ENCODE assay signal across 10 cellular contexts in genomic region chr9:115262477-115262876, GRCh38.
A peak's percentile ranks its signal among the peaks of the same experiment; 100 is the strongest.
DNase-seq lines count a peak whose midpoint lies in the region; ATAC-seq, FAIRE-seq and TF ChIP-seq lines count a peak whose summit lies in the region.
"Had no signal": no experiment of that assay in that cellular context is flagged by ENCODE, and none has a peak within 500 bp of the region (broad histone marks: within the 10 kb centered on the region; RNA-seq: fewer than 3 reads in every experiment).

No MANE protein-coding gene starts in this region.

- no peaks in the 10 kb centered on the region for H3K4me1 Mint-ChIP-seq in activated T-cell treated with anti-CD3 and anti-CD28 coated beads, Interleukin-2, amount 50 U/mL, for 72 hours (ENCODE audit: low read depth)

- no peaks in the 10 kb centered on the region for H3K36me3 ChIP-seq in adipocyte (ENCODE audit: control insufficient read depth, insufficient read depth, low read length, severe bottlenecking)
- no peaks in the 10 kb centered on the region for H3K36me3 ChIP-seq in HepG2 (replicated peaks in 1 of 2; ENCODE audit: control insufficient read depth in 1 of 2, insufficient read depth in 2 of 2, low read length in 2 of 2)

- no peak overlapping the region for H3K4me3 Mint-ChIP-seq in activated T-cell treated with anti-CD3 and anti-CD28 coated beads, Interleukin-2, amount 50 U/mL, for 72 hours

- no peak for ATAC-seq in HepG2
- ATAC-seq in activated T-cell treated with anti-CD3 and anti-CD28 coated beads, Interleukin-2, amount 50 U/mL, for 72 hours (replicated peaks in 1 of 2), result no peak
- ATAC-seq in HG02938 (IDR thresholded peaks at IDR 0.05; ENCODE audit: unreplicated experiment), result no peak
- ATAC-seq: GM12878 had no signal

- in situ Hi-C loops in Caki2 (cut with HindIII; ENCODE audit: low pct_unique_long_range_greater_than_20kb, low sequenced_read_pairs) (no loop called here), HepG2 (cut with HindIII; ENCODE audit: extremely low pct_ligation_motif_present, low pct_unique_long_range_greater_than_20kb) (no loop called here)

- TF ChIP-seq RAD21 in HepG2 (CRISPR knock-in tag; IDR thresholded peaks at IDR 0.05), result no peak

- H3K9ac ChIP-seq in adipocyte (ENCODE audit: low read length) (no peak overlapping the region), HepG2 (ENCODE audit: insufficient read depth, low read depth, low read length) (no peak overlapping the region)
- H3K9ac ChIP-seq: parathyroid adenoma had no signal

- no peak for TF ChIP-seq CTCF in HepG2 (CRISPR knock-in tag; IDR thresholded peaks at IDR 0.05)

- H4K20me1 ChIP-seq in HepG2 (ENCODE audit: insufficient read depth, low read length), result no peaks in the 10 kb centered on the region

- H3K9me3 ChIP-seq in adipocyte (ENCODE audit: control insufficient read depth, low read length) (no peaks in the 10 kb centered on the region), HepG2 (ENCODE audit: low read length) (no peaks in the 10 kb centered on the region)

- TF ChIP-seq POLR2A in HepG2 (IDR thresholded peaks at IDR 0.05; ENCODE audit: insufficient read depth in 1 of 2, low read depth in 2 of 2, low read length in 2 of 2), result no peak

- no peak overlapping the region for H3K4me2 ChIP-seq in HepG2 (ENCODE audit: low read depth, low read length)

- DNase-seq in Caki2 (ENCODE audit: low read depth) (peak; percentile 80), NCI-H1436 (lab: John Stamatoyannopoulos, UW) (peak; percentile 89), adipocyte (ENCODE audit: low read depth) (peak; percentile 57), HepG2 (ENCODE audit: low spot score) (peak; percentile 3), hippocampal formation (lab: John Stamatoyannopoulos, UW) (no peak), occipital lobe (lab: John Stamatoyannopoulos, UW) (no peak)
- DNase-seq in activated T-cell treated with anti-CD3 and anti-CD28 coated beads, Interleukin-2, amount 50 U/mL, for 72 hours, result no peak

- POLR2A ChIA-PET in HepG2 (lab: Yijun Ruan, JAX), result no interaction called here

- H3K9me3 Mint-ChIP-seq in activated T-cell treated with anti-CD3 and anti-CD28 coated beads, Interleukin-2, amount 50 U/mL, for 72 hours, result no peaks in the 10 kb centered on the region

- intact Hi-C loops in HepG2 (cut with micrococcal nuclease; ENCODE audit: unreplicated experiment), result no loop called here

- peaks cover 11% of the 10 kb centered on the region for H3K27me3 Mint-ChIP-seq in activated T-cell treated with anti-CD3 and anti-CD28 coated beads, Interleukin-2, amount 50 U/mL, for 72 hours (ENCODE audit: low read depth)

- H3K4me3 ChIP-seq in adipocyte (ENCODE audit: low read length), result no peak overlapping the region
- no peak overlapping the region for H3K4me3 ChIP-seq in HepG2 (replicated peaks in 1 of 3; ENCODE audit: insufficient read depth in 1 of 3, low read depth in 2 of 3, low read length in 3 of 3)
- H3K4me3 ChIP-seq: GM12878 had no signal

- CTCF ChIA-PET in HepG2 (lab: Yijun Ruan, JAX; ENCODE audit: low intra/inter-chr PET ratio, low total read pairs), result no interaction called here

- no peak for TF ChIP-seq EP300 in HepG2 (IDR thresholded peaks at IDR 0.05; ENCODE audit: low read depth in 2 of 2, low read length in 2 of 2)
- TF ChIP-seq EP300 in HepG2 (CRISPR knock-in tag; IDR thresholded peaks at IDR 0.05; ENCODE audit: borderline replicate concordance), result no peak

- H3K27ac ChIP-seq in HepG2 (ENCODE audit: extremely low read length, insufficient read depth, low read length), result no peak overlapping the region
- H3K27ac ChIP-seq: parathyroid adenoma had no signal

- H3K4me1 ChIP-seq in adipocyte (ENCODE audit: control insufficient read depth, insufficient read depth, low read length) (peaks cover 56% of the 10 kb centered on the region), HepG2 (ENCODE audit: insufficient read depth, low read length) (no peaks in the 10 kb centered on the region)
- H3K4me1 ChIP-seq: parathyroid adenoma had no signal

- H3K27ac Mint-ChIP-seq in activated T-cell treated with anti-CD3 and anti-CD28 coated beads, Interleukin-2, amount 50 U/mL, for 72 hours, result no peak overlapping the region

- H3K79me2 ChIP-seq in HepG2 (ENCODE audit: insufficient read depth, low read length), result no peaks in the 10 kb centered on the region
- H3K79me2 ChIP-seq: parathyroid adenoma had no signal

- FAIRE-seq in HepG2 (lab: Jason Lieb, UNC), result no peak
- FAIRE-seq: GM12878 had no signal

- H3K27me3 ChIP-seq in adipocyte (replicated peaks; ENCODE audit: control insufficient read depth, insufficient read depth, low read length) (no peaks in the 10 kb centered on the region), HepG2 (ENCODE audit: control insufficient read depth in 1 of 2, insufficient read depth in 2 of 2, low read length in 2 of 2) (no peaks in the 10 kb centered on the region)

- no TSS peak for BruUV-seq in HepG2 (replicated peaks; lab: Mats Ljungman, UMichigan)

- H2AFZ ChIP-seq in HepG2 (ENCODE audit: low read length), result no peak overlapping the region
- H2AFZ ChIP-seq: parathyroid adenoma had no signal

- H3K36me3 Mint-ChIP-seq in activated T-cell treated with anti-CD3 and anti-CD28 coated beads, Interleukin-2, amount 50 U/mL, for 72 hours (ENCODE audit: insufficient read depth in 2 of 2), result no peaks in the 10 kb centered on the region

TF ChIP-seq in HepG2, 621 proteins besides CTCF, POLR2A, EP300 and RAD21:
- TF ChIP-seq SKI (IDR thresholded peaks at IDR 0.05; ENCODE audit: partially characterized antibody), result no peak
- no peak for TF ChIP-seq GTF3A (CRISPR knock-in tag; conservative IDR thresholded peaks at IDR 0.05)
- TF ChIP-seq, protein P1, sequence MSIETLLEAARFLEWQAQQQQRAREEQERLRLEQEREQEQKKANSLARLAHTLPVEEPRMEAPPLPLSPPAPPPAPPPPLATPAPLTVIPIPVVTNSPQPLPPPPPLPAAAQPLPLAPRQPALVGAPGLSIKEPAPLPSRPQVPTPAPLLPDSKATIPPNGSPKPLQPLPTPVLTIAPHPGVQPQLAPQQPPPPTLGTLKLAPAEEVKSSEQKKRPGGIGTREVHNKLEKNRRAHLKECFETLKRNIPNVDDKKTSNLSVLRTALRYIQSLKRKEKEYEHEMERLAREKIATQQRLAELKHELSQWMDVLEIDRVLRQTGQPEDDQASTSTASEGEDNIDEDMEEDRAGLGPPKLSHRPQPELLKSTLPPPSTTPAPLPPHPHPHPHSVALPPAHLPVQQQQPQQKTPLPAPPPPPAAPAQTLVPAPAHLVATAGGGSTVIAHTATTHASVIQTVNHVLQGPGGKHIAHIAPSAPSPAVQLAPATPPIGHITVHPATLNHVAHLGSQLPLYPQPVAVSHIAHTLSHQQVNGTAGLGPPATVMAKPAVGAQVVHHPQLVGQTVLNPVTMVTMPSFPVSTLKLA (IDR thresholded peaks at IDR 0.05), result no peak
- TF ChIP-seq, protein P2, sequence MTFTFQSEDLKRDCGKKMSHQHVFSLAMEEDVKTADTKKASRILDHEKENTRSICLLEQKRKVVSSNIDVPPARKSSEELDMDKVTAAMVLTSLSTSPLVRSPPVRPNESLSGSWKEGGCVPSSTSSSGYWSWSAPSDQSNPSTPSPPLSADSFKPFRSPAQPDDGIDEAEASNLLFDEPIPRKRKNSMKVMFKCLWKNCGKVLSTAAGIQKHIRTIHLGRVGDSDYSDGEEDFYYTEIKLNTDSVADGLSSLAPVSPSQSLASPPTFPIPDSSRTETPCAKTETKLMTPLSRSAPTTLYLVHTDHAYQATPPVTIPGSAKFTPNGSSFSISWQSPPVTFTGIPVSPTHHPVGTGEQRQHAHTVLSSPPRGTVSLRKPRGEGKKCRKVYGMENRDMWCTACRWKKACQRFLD (CRISPR knock-in tag; IDR thresholded peaks at IDR 0.05; ENCODE audit: borderline replicate concordance), result no peak
- TF ChIP-seq ZNF570 (CRISPR knock-in tag; IDR thresholded peaks at IDR 0.05; ENCODE audit: borderline replicate concordance), result no peak
- no peak for TF ChIP-seq NCOA2 (CRISPR knock-in tag; IDR thresholded peaks at IDR 0.05)
- no peak for TF ChIP-seq HES4 (CRISPR knock-in tag; IDR thresholded peaks at IDR 0.05; ENCODE audit: borderline replicate concordance)
- TF ChIP-seq ZNF333 (CRISPR knock-in tag; IDR thresholded peaks at IDR 0.05; ENCODE audit: borderline replicate concordance), result no peak
- no peak for TF ChIP-seq WIZ (CRISPR knock-in tag; IDR thresholded peaks at IDR 0.05)
- TF ChIP-seq NR2C2 (CRISPR knock-in tag; IDR thresholded peaks at IDR 0.05; ENCODE audit: borderline replicate concordance), result no peak
- no peak for TF ChIP-seq ZNF496 (CRISPR knock-in tag; IDR thresholded peaks at IDR 0.05; ENCODE audit: insufficient replicate concordance)
- TF ChIP-seq GLI4 (CRISPR knock-in tag; IDR thresholded peaks at IDR 0.05; ENCODE audit: borderline replicate concordance), result no peak
- TF ChIP-seq, protein P3, sequence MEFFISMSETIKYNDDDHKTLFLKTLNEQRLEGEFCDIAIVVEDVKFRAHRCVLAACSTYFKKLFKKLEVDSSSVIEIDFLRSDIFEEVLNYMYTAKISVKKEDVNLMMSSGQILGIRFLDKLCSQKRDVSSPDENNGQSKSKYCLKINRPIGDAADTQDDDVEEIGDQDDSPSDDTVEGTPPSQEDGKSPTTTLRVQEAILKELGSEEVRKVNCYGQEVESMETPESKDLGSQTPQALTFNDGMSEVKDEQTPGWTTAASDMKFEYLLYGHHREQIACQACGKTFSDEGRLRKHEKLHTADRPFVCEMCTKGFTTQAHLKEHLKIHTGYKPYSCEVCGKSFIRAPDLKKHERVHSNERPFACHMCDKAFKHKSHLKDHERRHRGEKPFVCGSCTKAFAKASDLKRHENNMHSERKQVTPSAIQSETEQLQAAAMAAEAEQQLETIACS (CRISPR knock-in tag; IDR thresholded peaks at IDR 0.05), result no peak
- no peak for TF ChIP-seq MBD4 (IDR thresholded peaks at IDR 0.05; ENCODE audit: borderline replicate concordance, low read length)
- TF ChIP-seq ZNF672 (CRISPR knock-in tag; IDR thresholded peaks at IDR 0.05), result no peak
- no peak for TF ChIP-seq ZNF546 (CRISPR knock-in tag; conservative IDR thresholded peaks at IDR 0.05)
- no peak for TF ChIP-seq ZNF619 (CRISPR knock-in tag; IDR thresholded peaks at IDR 0.05)
- no peak for TF ChIP-seq MAZ (IDR thresholded peaks at IDR 0.05; ENCODE audit: borderline replicate concordance, low read depth, low read length)
- no peak for TF ChIP-seq MAZ (CRISPR knock-in tag; IDR thresholded peaks at IDR 0.05; ENCODE audit: low read depth)
- no peak for TF ChIP-seq JDP2 (CRISPR knock-in tag; IDR thresholded peaks at IDR 0.05; ENCODE audit: borderline replicate concordance)
- TF ChIP-seq TEF (CRISPR knock-in tag; IDR thresholded peaks at IDR 0.05), result no peak

Comparison
In these comparisons a context has a peak if more than half of its experiments do, and no peak if none do; other contexts are left out.
1. DNase-seq: peak in Caki2 (single experiment), NCI-H1436 (single experiment), adipocyte (single experiment) and HepG2 (single experiment); none in activated T-cell treated with anti-CD3 and anti-CD28 coated beads, Interleukin-2, amount 50 U/mL, for 72 hours (0 of 2), hippocampal formation (0 of 2) and occipital lobe (single experiment).